In the genomic region with DNA sequence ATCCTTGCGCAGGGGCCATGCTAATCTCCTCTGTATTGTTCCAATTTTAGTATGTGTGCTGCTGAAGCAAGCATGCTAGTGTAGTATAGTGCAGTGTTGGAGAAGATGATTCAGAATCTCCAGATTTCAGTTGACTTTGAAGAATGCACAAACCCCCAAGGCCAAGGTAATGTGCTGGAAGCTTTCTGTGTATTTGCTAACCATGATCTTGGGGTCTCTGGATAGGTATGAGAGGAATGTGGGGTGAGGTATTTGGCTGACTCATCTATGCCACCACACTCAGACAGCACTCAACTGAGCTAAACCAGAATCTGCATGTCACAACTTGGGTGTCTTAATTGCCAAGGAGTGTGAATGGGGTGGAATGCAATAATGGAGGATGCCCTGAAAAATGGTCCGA, we compare ENCODE assay signal across 14 cellular contexts. TPM values are rescaled to one million over a fixed set of nuclear protein-coding genes. Genes with fewer than 3 reads are reported as not detected.
A peak's percentile ranks its signal among the peaks of the same experiment; 100 is the strongest.
DNase-seq lines count a peak whose midpoint lies in the region; ATAC-seq and TF ChIP-seq lines count a peak whose summit lies in the region.
"Had no signal": no experiment of that assay in that cellular context is flagged by ENCODE, and none has a peak within 500 bp of the region (broad histone marks: within the 10 kb centered on the region; RNA-seq: fewer than 3 reads in every experiment).

No MANE protein-coding gene starts in this region.

- H3K79me1 ChIP-seq in neuronal stem cell (ENCODE audit: low read depth, low read length) = no peaks in the 10 kb centered on the region

- peaks cover 12 to 23% of the 10 kb centered on the region in 2 donors for H3K27me3 Mint-ChIP-seq in effector memory CD8-positive, alpha-beta T cell
- H3K27me3 Mint-ChIP-seq: progenitor cell of endocrine pancreas had no signal

- no peak overlapping the region for H2BK120ac ChIP-seq in neuronal stem cell (ENCODE audit: low read depth, low read length)

- H3K23ac ChIP-seq in neuronal stem cell (ENCODE audit: low read depth, low read length, poor library complexity) = no peak overlapping the region

- H2BK12ac ChIP-seq in neuronal stem cell (ENCODE audit: low read length) = no peak overlapping the region

- no peak overlapping the region for H4K91ac ChIP-seq in neuronal stem cell (ENCODE audit: low read depth, low read length, poor library complexity)

- H3K27ac ChIP-seq in left ventricle myocardium inferior (replicated peaks) (no peak overlapping the region), SJCRH30 (peak overlapping the region; percentile 61), neuronal stem cell (replicated peaks; ENCODE audit: low read length) (no peak overlapping the region)

- intact Hi-C loops in left ventricle myocardium superior (cut with micrococcal nuclease) (no loop called here), left ventricle myocardium inferior (cut with micrococcal nuclease) (no loop called here)

- no peak overlapping the region for H2AFZ ChIP-seq in neuronal stem cell (ENCODE audit: low read length)

- H3K4me1 Mint-ChIP-seq in effector memory CD8-positive, alpha-beta T cell (ENCODE audit: low read depth in 2 of 2) = no peaks in the 10 kb centered on the region
- H3K4me1 Mint-ChIP-seq: stimulated activated effector memory CD8-positive, alpha-beta T cell treated with anti-CD3 and anti-CD28 coated beads, Interleukin-12 subunit alpha, Interleukin-12 subunit beta, amount 100 ng/mL, for 72 hours had no signal

- ATAC-seq in left ventricle myocardium superior = peak; percentile 29
- no peak for ATAC-seq in effector memory CD8-positive, alpha-beta T cell (replicated peaks)
- ATAC-seq: stimulated activated effector memory CD8-positive, alpha-beta T cell treated with anti-CD3 and anti-CD28 coated beads, Interleukin-12 subunit alpha, Interleukin-12 subunit beta, amount 100 ng/mL, for 72 hours had no signal

- H4K8ac ChIP-seq in neuronal stem cell (ENCODE audit: low read depth, low read length) = no peak overlapping the region

- no peaks in the 10 kb centered on the region for H3K36me3 Mint-ChIP-seq in effector memory CD8-positive, alpha-beta T cell (ENCODE audit: insufficient read depth)
- H3K36me3 Mint-ChIP-seq: activated naive CD8-positive, alpha-beta T cell treated with anti-CD3 and anti-CD28 coated beads, Interleukin-2, amount 10 ng/mL, durations not matched to agents 7 days and 5 days; stimulated activated effector memory CD8-positive, alpha-beta T cell treated with anti-CD3 and anti-CD28 coated beads, Interleukin-12 subunit alpha, Interleukin-12 subunit beta, amount 100 ng/mL, for 72 hours had no signal

- H3K36me3 ChIP-seq in left ventricle myocardium inferior = no peaks in the 10 kb centered on the region
- no peaks in the 10 kb centered on the region for H3K36me3 ChIP-seq in SJCRH30
- H3K36me3 ChIP-seq in skeletal muscle satellite cell (ENCODE audit: insufficient read depth, low read length) = no peaks in the 10 kb centered on the region
- no peaks in the 10 kb centered on the region for H3K36me3 ChIP-seq in neuronal stem cell (replicated peaks in 1 of 2; ENCODE audit: control insufficient read depth in 2 of 2, insufficient read depth in 2 of 2, low read length in 2 of 2)
- H3K36me3 ChIP-seq: BE2C had no signal

- H3K27ac Mint-ChIP-seq in effector memory CD8-positive, alpha-beta T cell = no peak overlapping the region
- H3K27ac Mint-ChIP-seq: activated naive CD8-positive, alpha-beta T cell treated with anti-CD3 and anti-CD28 coated beads, Interleukin-2, amount 10 ng/mL, durations not matched to agents 7 days and 5 days; progenitor cell of endocrine pancreas; stimulated activated effector memory CD8-positive, alpha-beta T cell treated with anti-CD3 and anti-CD28 coated beads, Interleukin-12 subunit alpha, Interleukin-12 subunit beta, amount 100 ng/mL, for 72 hours; T-helper 2 cell treated with Interferon-gamma antibody and Interleukin-4, amounts not matched to agents 5 μg/mL and 100 μg/mL, for 36 hours had no signal

- H2BK15ac ChIP-seq in neuronal stem cell (ENCODE audit: low read length) = no peak overlapping the region

- H3K4me3 Mint-ChIP-seq in effector memory CD8-positive, alpha-beta T cell = no peak overlapping the region
- H3K4me3 Mint-ChIP-seq: activated naive CD8-positive, alpha-beta T cell treated with anti-CD3 and anti-CD28 coated beads, Interleukin-2, amount 10 ng/mL, durations not matched to agents 7 days and 5 days; stimulated activated effector memory CD8-positive, alpha-beta T cell treated with anti-CD3 and anti-CD28 coated beads, Interleukin-12 subunit alpha, Interleukin-12 subunit beta, amount 100 ng/mL, for 72 hours; T-helper 2 cell treated with Interferon-gamma antibody and Interleukin-4, amounts not matched to agents 5 μg/mL and 100 μg/mL, for 36 hours had no signal

- TF ChIP-seq CTCF in left ventricle myocardium inferior (IDR thresholded peaks at IDR 0.05; ENCODE audit: borderline replicate concordance) = no peak

- H3K9ac ChIP-seq in skeletal muscle satellite cell (ENCODE audit: low read depth, low read length) = no peak overlapping the region
- H3K9ac ChIP-seq in neuronal stem cell (ENCODE audit: low read depth, low read length, poor library complexity) = no peak overlapping the region

- peaks cover 5% of the 10 kb centered on the region for H3K4me1 ChIP-seq in left ventricle myocardium inferior
- peaks cover 4% of the 10 kb centered on the region; the same call in 1 of the 2 replicates for H3K4me1 ChIP-seq in SJCRH30
- H3K4me1 ChIP-seq in skeletal muscle satellite cell (ENCODE audit: control insufficient read depth, insufficient read depth, low read length) = peaks cover 18% of the 10 kb centered on the region
- H3K4me1 ChIP-seq in neuronal stem cell (ENCODE audit: control insufficient read depth in 2 of 2, insufficient read depth in 1 of 2, low read depth in 1 of 2, low read length in 2 of 2) = peaks cover 0 to 3% of the 10 kb centered on the region in 2 donors
- H3K4me1 ChIP-seq: BE2C had no signal

- WGBS in neuronal stem cell (ENCODE audit: extremely low coverage in 2 of 2, insufficient read length in 2 of 2, insufficient replicate concordance in 1 of 2), 2 donors = no CpG with 5 or more reads among the region's 2 CpGs

- H2AK5ac ChIP-seq in neuronal stem cell (ENCODE audit: low read depth, low read length) = no peak overlapping the region

- H3K27me3 ChIP-seq in left ventricle myocardium inferior (ENCODE audit: low read depth) = no peaks in the 10 kb centered on the region
- H3K27me3 ChIP-seq in SJCRH30 = no peaks in the 10 kb centered on the region
- no peaks in the 10 kb centered on the region for H3K27me3 ChIP-seq in skeletal muscle satellite cell (ENCODE audit: control insufficient read depth, insufficient read depth, low read length)
- no peaks in the 10 kb centered on the region for H3K27me3 ChIP-seq in neuronal stem cell (ENCODE audit: control insufficient read depth in 3 of 3, insufficient read depth in 3 of 3, low read depth in 1 of 3, low read length in 3 of 3)
- H3K27me3 ChIP-seq: BE2C had no signal

- DNase-seq in left ventricle myocardium superior (no peak), left ventricle myocardium inferior (no peak), SJCRH30 (peak in 1 of 2 experiments; percentile 32), fibroblast of peridontal ligament (ENCODE audit: extremely low read depth) (peak; percentile 31), neuronal stem cell (ENCODE audit: low spot score) (no peak), NK-92 (lab: John Stamatoyannopoulos, UW; ENCODE audit: unreplicated experiment) (no peak)
- DNase-seq in effector memory CD8-positive, alpha-beta T cell = no peak
- DNase-seq: activated naive CD8-positive, alpha-beta T cell treated with anti-CD3 and anti-CD28 coated beads, Interleukin-2, amount 10 ng/mL, durations not matched to agents 7 days and 5 days; BE2C; NCI-H2107 had no signal

- H2BK5ac ChIP-seq in neuronal stem cell (ENCODE audit: low read length) = no peak overlapping the region

- no peaks in the 10 kb centered on the region for H3K9me3 Mint-ChIP-seq in effector memory CD8-positive, alpha-beta T cell

- H3K14ac ChIP-seq in neuronal stem cell (ENCODE audit: low read length) = no peak overlapping the region

- H3K18ac ChIP-seq in neuronal stem cell (ENCODE audit: low read length) = no peak overlapping the region

- H3K4ac ChIP-seq in neuronal stem cell (ENCODE audit: low read length) = no peak overlapping the region

- H3K4me2 ChIP-seq in skeletal muscle satellite cell (ENCODE audit: low read length) (peak overlapping the region; percentile 47), neuronal stem cell (ENCODE audit: insufficient read depth, low read length, poor library complexity, severe bottlenecking) (no peak overlapping the region)

- H3K9me3 ChIP-seq in left ventricle myocardium inferior (replicated peaks) (no peaks in the 10 kb centered on the region), SJCRH30 (replicated peaks) (peaks cover 3% of the 10 kb centered on the region; the same call in 1 of the 2 replicates), skeletal muscle satellite cell (replicated peaks; ENCODE audit: low read length) (no peaks in the 10 kb centered on the region), neuronal stem cell (replicated peaks in 1 of 2; ENCODE audit: control insufficient read depth in 2 of 2, insufficient read depth in 1 of 2, low read depth in 1 of 2, low read length in 2 of 2) (no peaks in the 10 kb centered on the region)
- H3K9me3 ChIP-seq: BE2C had no signal

- H3K4me3 ChIP-seq in left ventricle myocardium inferior (no peak overlapping the region), SJCRH30 (no peak overlapping the region), skeletal muscle satellite cell (ENCODE audit: low read length) (peak overlapping the region; percentile 19), neuronal stem cell (ENCODE audit: low read length in 2 of 2) (no peak overlapping the region)

RNA-seq across cellular contexts. Expression of gene DEK, which starts 42.7 kb away (rescaled TPM):
- 69.1 TPM for total RNA-seq in left ventricle myocardium superior
- total RNA-seq in left ventricle myocardium inferior = 54.0 TPM
- 129 and 142 TPM in 2 replicates for total RNA-seq in SJCRH30 (2014; rRNA removed; shearing (Covaris generic))
- 70.8 and 79.9 TPM in 2 replicates for total RNA-seq in skeletal muscle satellite cell (2012; rRNA removed)
- 353 TPM for polyA plus RNA-seq in neuronal stem cell (2013, experiment 1 of 2)
- polyA plus RNA-seq in neuronal stem cell (2013, experiment 2 of 2) = 401 TPM
